8 cellular contexts compared by ENCODE assay signal in the genomic region with DNA sequence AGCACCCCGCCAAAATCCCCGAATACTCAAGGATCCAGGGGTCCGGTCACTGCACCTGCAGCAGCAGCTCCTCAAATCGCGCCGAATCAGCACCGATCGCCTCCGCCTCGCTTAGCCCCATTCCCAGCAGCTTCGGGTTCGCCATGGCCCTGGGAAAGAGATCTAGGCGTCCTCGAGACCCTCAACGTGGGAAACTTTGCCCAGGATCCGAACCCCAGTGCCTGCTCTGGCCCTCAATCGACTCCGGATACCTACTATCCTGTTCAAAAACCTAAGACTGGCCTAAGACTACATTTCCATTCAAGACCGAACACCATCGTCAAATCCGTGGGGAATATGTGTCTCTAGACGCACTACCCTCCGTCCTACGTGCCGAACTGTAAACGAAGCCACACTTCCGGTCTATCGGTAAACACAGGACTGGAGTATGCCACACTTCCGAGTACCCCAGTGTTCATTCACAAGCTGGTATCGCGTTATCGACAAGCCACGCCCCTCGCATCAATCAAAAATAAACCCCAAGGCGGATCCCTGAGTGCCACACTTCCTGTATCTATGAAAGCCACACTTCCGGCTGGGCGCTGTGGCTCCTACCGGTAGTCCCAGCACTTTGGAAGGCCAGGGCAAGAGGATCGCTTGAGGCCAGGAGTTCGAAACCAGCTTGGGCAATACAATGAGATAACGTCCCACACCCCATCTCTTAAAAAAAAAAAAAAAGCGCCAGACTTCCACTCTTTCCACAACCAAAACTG. TPM values are rescaled to one million over a fixed set of nuclear protein-coding genes. Genes with fewer than 3 reads are reported as not detected.
DNase-seq lines count a peak whose midpoint lies in the region; ATAC-seq, FAIRE-seq and TF ChIP-seq lines count a peak whose summit lies in the region.

Gene PIH1D1, minus strand, starts transcription at position 385 of the 752 bp plus-strand sequence. Its CDS starts 240 bp downstream, at position 145.

- WGBS in GM12878 (ENCODE audit: insufficient coverage, insufficient replicate concordance, low lambda C conversion rate, missing lambda C conversion rate), result 1% methylated on average over 42 of the region's 42 CpGs

- H3K9me3 ChIP-seq in GM12878 (replicated peaks; ENCODE audit: control insufficient read depth, insufficient read depth, low read length), result no peaks in the 10 kb centered on the region

- SMC1A ChIA-PET in GM12878 (lab: Charles Lee; ENCODE audit: uncharacterized antibody, unreplicated experiment), result interaction anchor here (0.8 to 9.0 kb wide), 6 partner anchors 18 to 128 kb away, joined by 3 to 53 read pairs (median 6); partner anchors contain the start of gene FLT3LG

- H3K27me3 ChIP-seq in GM12878 (replicated peaks in 1 of 2; ENCODE audit: control insufficient read depth in 2 of 2, insufficient read depth in 2 of 2, low read length in 1 of 2), result no peaks in the 10 kb centered on the region

- CTCF ChIA-PET in GM12878 (lab: Yijun Ruan, JAX), result interaction anchor here (0.9 to 5.1 kb wide), 9 partner anchors 8 to 487 kb away, joined by 3 to 46 read pairs (median 5); partner anchors contain the start of gene FLT3LG

- H4K20me1 ChIP-seq in GM12878 (ENCODE audit: control insufficient read depth, insufficient read depth), result no peaks in the 10 kb centered on the region; the same call in 1 of the 2 replicates

- DNase-seq in NCI-H2081 (lab: John Stamatoyannopoulos, UW) (peak; percentile 98 to 99), T1000 (lab: John Stamatoyannopoulos, UW) (peak; percentile 93), GM12878 (ENCODE audit: low read depth, low spot score) (peak; percentile 99), hypothalamus (lab: John Stamatoyannopoulos, UW) (peak; percentile 23 to 98 (median 91)), retinal pigment epithelial cell (ENCODE audit: low read depth) (peak; percentile 98), 8988T (no peak)

- in situ Hi-C loops in GM12878 (cut with MboI), result no loop called here

- intact Hi-C loops in GM12878 (cut with micrococcal nuclease; ENCODE audit: unreplicated experiment), result loop anchor here (1.0 to 5.0 kb wide), 3 partner anchors 19 to 119 kb away; partner anchors contain the start of gene RPL13A

- H3K9ac ChIP-seq in GM12878 (ENCODE audit: control insufficient read depth, insufficient read depth, low read length), result peak within 1 kb of the TSS; percentile 100

- POLR2A ChIA-PET in GM12878 (lab: Charles Lee), result interaction anchor here (0.5 to 6.1 kb wide), 24 partner anchors 9 to 537 kb away, joined by 3 to 81 read pairs (median 4); partner anchors contain the start of genes FLT3LG, NOSIP, PRRG2 and RPS11

- FAIRE-seq in GM12878 (lab: Jason Lieb, UNC), result peak; percentile 100

- RAD21 ChIA-PET in GM12878 (lab: Charles Lee; ENCODE audit: unreplicated experiment), result interaction anchor here (0.6 to 9.0 kb wide), 7 partner anchors 9 to 225 kb away, joined by 3 to 90 read pairs (median 3); partner anchors contain the start of genes PRMT1 and RPS11

- TF ChIP-seq POLR2A in GM18505 (IDR thresholded peaks at IDR 0.05; ENCODE audit: borderline replicate concordance, extremely low read depth, insufficient read depth, insufficient read length) (peak; percentile 70), GM12878 (IDR thresholded peaks at IDR 0.05; ENCODE audit: low read depth, low read length) (peak; percentile 80)

- BruUV-seq in GM12878 (replicated peaks; lab: Mats Ljungman, UMichigan), result TSS peak; percentile 90

- H3K79me2 ChIP-seq in GM12878 (ENCODE audit: control insufficient read depth, insufficient read depth, low read length), result peaks cover 32% of the 10 kb centered on the region

- peak within 1 kb of the TSS; percentile 98 for H3K4me2 ChIP-seq in GM12878 (ENCODE audit: control insufficient read depth, insufficient read depth)

- peaks cover 2 to 6% of the 10 kb centered on the region in 2 experiments; a peak in 3 of 4 replicates for H3K36me3 ChIP-seq in GM12878 (ENCODE audit: control insufficient read depth in 2 of 2, insufficient read depth in 2 of 2, low read length in 1 of 2)

- ATAC-seq in GM18505 (IDR thresholded peaks at IDR 0.05; ENCODE audit: unreplicated experiment) (peak; percentile 56), HG02981 (IDR thresholded peaks at IDR 0.05; ENCODE audit: unreplicated experiment) (peak; percentile 59), GM12878 (peak; percentile 77)

- no peak for TF ChIP-seq CTCF in GM12878 (IDR thresholded peaks at IDR 0.05 in 2 of 3, conservative IDR thresholded peaks at IDR 0.05 in 1 of 3; ENCODE audit: control insufficient read depth in 2 of 3, extremely low read depth in 1 of 3, insufficient read depth in 1 of 3, low read depth in 3 of 3, low read length in 3 of 3)
- TF ChIP-seq CTCF in retinal pigment epithelial cell (conservative IDR thresholded peaks at IDR 0.05; ENCODE audit: low read depth, low read length), result peak; percentile 19

- H3K27ac ChIP-seq in GM12878 (ENCODE audit: control insufficient read depth, insufficient read depth), result peak within 1 kb of the TSS; percentile 100

- H2AFZ ChIP-seq in GM12878 (ENCODE audit: control insufficient read depth, low read depth, low read length), result peak within 1 kb of the TSS; percentile 94

- peaks cover 12% of the 10 kb centered on the region for H3K4me1 ChIP-seq in GM12878 (ENCODE audit: control insufficient read depth, insufficient read depth, low read length)

- no peak for TF ChIP-seq EP300 in GM12878 (IDR thresholded peaks at IDR 0.05; ENCODE audit: borderline replicate concordance in 1 of 2, control insufficient read depth in 1 of 2, low read depth in 2 of 2, low read length in 2 of 2)

- TF ChIP-seq RAD21 in GM12878 (IDR thresholded peaks at IDR 0.05; ENCODE audit: insufficient read depth, low read depth, low read length), result no peak

- peak within 1 kb of the TSS; percentile 85 for H3K4me3 ChIP-seq in GM12878
- peak within 1 kb of the TSS; percentile 81 for H3K4me3 ChIP-seq in retinal pigment epithelial cell (ENCODE audit: low read length)

TF ChIP-seq in GM12878, 131 proteins besides CTCF, POLR2A, EP300 and RAD21 (continues in another document):
- TF ChIP-seq MYB (IDR thresholded peaks at IDR 0.05; ENCODE audit: borderline replicate concordance, low read depth, low read length), result no peak
- no peak for TF ChIP-seq ASH2L (IDR thresholded peaks at IDR 0.05; ENCODE audit: borderline replicate concordance, low read depth)
- TF ChIP-seq, protein P1, sequence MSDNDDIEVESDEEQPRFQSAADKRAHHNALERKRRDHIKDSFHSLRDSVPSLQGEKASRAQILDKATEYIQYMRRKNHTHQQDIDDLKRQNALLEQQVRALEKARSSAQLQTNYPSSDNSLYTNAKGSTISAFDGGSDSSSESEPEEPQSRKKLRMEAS (IDR thresholded peaks at IDR 0.05; ENCODE audit: low read depth, low read length), result no peak
- TF ChIP-seq NR2C2 (IDR thresholded peaks at IDR 0.05; ENCODE audit: borderline replicate concordance, control insufficient read depth, insufficient read length, low read depth), result no peak
- TF ChIP-seq, protein P2, sequence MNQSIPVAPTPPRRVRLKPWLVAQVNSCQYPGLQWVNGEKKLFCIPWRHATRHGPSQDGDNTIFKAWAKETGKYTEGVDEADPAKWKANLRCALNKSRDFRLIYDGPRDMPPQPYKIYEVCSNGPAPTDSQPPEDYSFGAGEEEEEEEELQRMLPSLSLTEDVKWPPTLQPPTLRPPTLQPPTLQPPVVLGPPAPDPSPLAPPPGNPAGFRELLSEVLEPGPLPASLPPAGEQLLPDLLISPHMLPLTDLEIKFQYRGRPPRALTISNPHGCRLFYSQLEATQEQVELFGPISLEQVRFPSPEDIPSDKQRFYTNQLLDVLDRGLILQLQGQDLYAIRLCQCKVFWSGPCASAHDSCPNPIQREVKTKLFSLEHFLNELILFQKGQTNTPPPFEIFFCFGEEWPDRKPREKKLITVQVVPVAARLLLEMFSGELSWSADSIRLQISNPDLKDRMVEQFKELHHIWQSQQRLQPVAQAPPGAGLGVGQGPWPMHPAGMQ (IDR thresholded peaks at IDR 0.05; ENCODE audit: borderline replicate concordance), result peak; percentile 60
- peak; percentile 82 for TF ChIP-seq HCFC1 (IDR thresholded peaks at IDR 0.05; ENCODE audit: low read length)
- peak; percentile 55; the same call in 1 of the 2 replicates for TF ChIP-seq TAF1 (IDR thresholded peaks at IDR 0.05; ENCODE audit: borderline replicate concordance, low read depth, low read length)
- TF ChIP-seq NR2F1 (conservative IDR thresholded peaks at IDR 0.05), result no peak
- TF ChIP-seq JUNB (IDR thresholded peaks at IDR 0.05), result no peak
- TF ChIP-seq, protein P3, sequence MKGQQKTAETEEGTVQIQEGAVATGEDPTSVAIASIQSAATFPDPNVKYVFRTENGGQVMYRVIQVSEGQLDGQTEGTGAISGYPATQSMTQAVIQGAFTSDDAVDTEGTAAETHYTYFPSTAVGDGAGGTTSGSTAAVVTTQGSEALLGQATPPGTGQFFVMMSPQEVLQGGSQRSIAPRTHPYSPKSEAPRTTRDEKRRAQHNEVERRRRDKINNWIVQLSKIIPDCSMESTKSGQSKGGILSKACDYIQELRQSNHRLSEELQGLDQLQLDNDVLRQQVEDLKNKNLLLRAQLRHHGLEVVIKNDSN (IDR thresholded peaks at IDR 0.05; ENCODE audit: borderline replicate concordance, extremely low read length, insufficient read depth, low read depth, low read length), result no peak

RNA-seq across cellular contexts. Expression of gene PIH1D1, which starts in this region (rescaled TPM):
- total RNA-seq in GM12878 (2013; cell fraction: nucleolus; rRNA removed), result 88.2 and 95.3 TPM in 2 replicates
- total RNA-seq in GM12878 (2014; rRNA removed), result 130 and 137 TPM in 2 replicates
- total RNA-seq in GM12878 (2014; rRNA removed; fragmentation: Illumina TruSeq; extraction: Trizol), result 83.8 and 84.3 TPM in 2 replicates
- 112 and 117 TPM in 2 replicates for total RNA-seq in GM12878 (2021)
- 102 TPM for polyA plus RNA-seq in GM12878 (2011; ENCODE audit: low read depth)
- polyA plus RNA-seq in GM12878 (2011; rRNA removed), result 84.6 and 95.3 TPM in 2 replicates
- polyA plus RNA-seq in GM12878 (2011; cell fraction: cytosol; rRNA removed), result 120 and 130 TPM in 2 replicates
- polyA plus RNA-seq in GM12878 (2011; cell fraction: nucleus; rRNA removed), result 210 and 249 TPM in 2 replicates
- polyA plus RNA-seq in GM12878 (2012), result 95.7 and 98.1 TPM in 2 replicates
- polyA plus RNA-seq in GM12878 (2014; fragmentation: Illumina TruSeq; extraction: Trizol), result 40.6 and 73.6 TPM in 2 replicates
- 10 to 100 TPM; 16.1 to 39.9 TPM for polyA plus RNA-seq in GM12878 (2014; fragmentation: Nextera tagmentation; extraction: Ambion mirVana)
- 122 and 123 TPM in 2 replicates for polyA plus RNA-seq in GM12878 (2014; rRNA removed)
- 100 to 1,000 TPM; 141 to 153 TPM for polyA plus RNA-seq in GM12878 (2016; fragmentation: Nextera tagmentation; extraction: Ambion mirVana)
- 67.4 and 81.0 TPM in 2 replicates for polyA minus RNA-seq in GM12878 (2011; rRNA and poly(A)+ RNA removed)
- 32.1 and 32.7 TPM in 2 replicates for polyA minus RNA-seq in GM12878 (2011; cell fraction: cytosol; rRNA and poly(A)+ RNA removed)
- 29.9 and 44.2 TPM in 2 replicates for polyA minus RNA-seq in GM12878 (2011; cell fraction: nucleus; rRNA and poly(A)+ RNA removed)
